24 cellular contexts compared by ENCODE assay signal in the genomic region with DNA sequence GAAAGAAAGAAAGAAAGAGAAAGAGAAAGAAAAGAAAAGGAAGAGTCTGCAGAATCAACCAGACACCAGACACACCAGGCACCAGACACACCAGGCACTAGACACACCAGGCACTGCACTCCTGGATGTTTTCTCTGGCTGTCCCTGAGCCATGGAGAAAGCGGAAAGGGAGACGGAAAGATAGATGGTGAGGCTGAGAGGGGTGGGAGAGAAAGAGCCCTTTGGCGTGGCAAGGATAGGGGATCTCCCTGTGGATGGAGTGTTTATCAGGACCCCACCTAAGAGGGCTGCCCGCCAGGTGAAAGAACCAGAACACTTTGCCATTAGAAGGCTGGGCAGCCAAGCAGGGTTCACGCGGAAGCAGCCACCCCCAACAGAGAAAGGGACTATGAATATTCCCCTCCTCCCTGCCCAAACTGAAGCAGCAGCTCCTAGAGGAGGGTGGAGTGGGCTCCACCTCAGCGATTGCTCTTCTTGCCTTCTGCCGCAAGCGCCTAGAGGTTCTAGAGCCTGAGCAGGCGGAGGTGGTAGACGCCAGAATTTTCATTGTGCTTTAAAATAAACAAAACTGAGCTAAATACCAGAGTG. TPM values are rescaled to one million over a fixed set of nuclear protein-coding genes. Genes with fewer than 3 reads are reported as not detected.
DNase-seq lines count a peak whose midpoint lies in the region; ATAC-seq lines count a peak whose summit lies in the region.
"Had no signal": no experiment of that assay in that cellular context is flagged by ENCODE, and none has a peak within 500 bp of the region (broad histone marks: within the 10 kb centered on the region; RNA-seq: fewer than 3 reads in every experiment).

No MANE protein-coding gene starts in this region.

- no peak overlapping the region for H3K14ac ChIP-seq in neuronal stem cell (ENCODE audit: low read length)

- no peaks in the 10 kb centered on the region for H3K27me3 ChIP-seq in neuronal stem cell (ENCODE audit: control insufficient read depth in 3 of 3, insufficient read depth in 3 of 3, low read depth in 1 of 3, low read length in 3 of 3)
- H3K27me3 ChIP-seq: BLaER1 treated with 17β-estradiol and CSF1 and Interleukin-3, amounts not matched to agents 10 nM and 100 nM; dorsolateral prefrontal cortex; MG63; testis had no signal

- H2BK120ac ChIP-seq in neuronal stem cell (ENCODE audit: low read depth, low read length), result no peak overlapping the region

- H3K4me3 Mint-ChIP-seq in T-cell, result no peak overlapping the region
- H3K4me3 Mint-ChIP-seq in central memory CD8-positive, alpha-beta T cell, result no peak overlapping the region
- H3K4me3 Mint-ChIP-seq: activated CD8-positive, alpha-beta memory T cell treated with anti-CD3 and anti-CD28 coated beads, Interleukin-2, amount 10 ng/mL, durations not matched to agents 7 days and 5 days; activated naive CD8-positive, alpha-beta T cell; activated T-helper 1 cell treated with anti-CD3 and anti-CD28 coated beads, Interleukin-12 subunit alpha, Interleukin-12 subunit beta, Interleukin-2, Interleukin-4 antibody, amounts not matched to agents 30 ng/mL and 10 ng/mL and 1 ng/mL, durations not matched to agents 14 hours and 24 hours and 36 hours; stimulated activated memory B cell treated with anti-CD40 and anti-IgM and Interleukin-4, amounts not matched to agents 10 μg/mL and 1 μg/mL and 100 μg/mL, for 72 hours had no signal

- no CpG with 5 or more reads among the region's 11 CpGs for WGBS in neuronal stem cell (ENCODE audit: extremely low coverage in 2 of 2, insufficient read length in 2 of 2, insufficient replicate concordance in 1 of 2), 2 donors

- CTCF ChIA-PET in T-cell (lab: Charles Lee), result interaction anchor here in 1 of 2 donors (0.6 to 0.8 kb wide), 2 partner anchors 8 to 125 kb away, joined by 3 read pairs; no protein-coding TSS in a partner anchor

- H3K4me1 Mint-ChIP-seq in T-cell, result peaks cover 18 to 38% (median 23%) of the 10 kb centered on the region in 3 donors
- H3K4me1 Mint-ChIP-seq in central memory CD8-positive, alpha-beta T cell, result peaks cover 51% of the 10 kb centered on the region
- H3K4me1 Mint-ChIP-seq: stimulated activated memory B cell treated with anti-CD40 and anti-IgM and Interleukin-4, amounts not matched to agents 10 μg/mL and 1 μg/mL and 100 μg/mL, for 72 hours had no signal

- no peaks in the 10 kb centered on the region for H3K9me3 Mint-ChIP-seq in T-cell
- H3K9me3 Mint-ChIP-seq in central memory CD8-positive, alpha-beta T cell, result peaks cover 4% of the 10 kb centered on the region
- H3K9me3 Mint-ChIP-seq: activated T-helper 1 cell treated with anti-CD3 and anti-CD28 coated beads, Interleukin-12 subunit alpha, Interleukin-12 subunit beta, Interleukin-2, Interleukin-4 antibody, amounts not matched to agents 30 ng/mL and 10 ng/mL and 1 ng/mL, durations not matched to agents 14 hours and 24 hours and 36 hours; stimulated activated memory B cell treated with anti-CD40 and anti-IgM and Interleukin-4, amounts not matched to agents 10 μg/mL and 1 μg/mL and 100 μg/mL, for 72 hours had no signal

- H3K4me3 ChIP-seq in neuronal stem cell (ENCODE audit: low read length in 2 of 2), result no peak overlapping the region
- H3K4me3 ChIP-seq: BLaER1 treated with 17β-estradiol and CSF1 and Interleukin-3, amounts not matched to agents 10 nM and 100 nM; dorsolateral prefrontal cortex; MG63; skin epidermis; testis had no signal

- POLR2A ChIA-PET in T-cell (lab: Charles Lee), result interaction anchor here (0.5 to 1.1 kb wide), 2 partner anchors 25 to 87 kb away, joined by 3 read pairs; no protein-coding TSS in a partner anchor

- peak overlapping the region; percentile 25 for H2AK5ac ChIP-seq in neuronal stem cell (ENCODE audit: low read depth, low read length)

- no peak overlapping the region for H2BK15ac ChIP-seq in neuronal stem cell (ENCODE audit: low read length)

- H3K79me1 ChIP-seq in neuronal stem cell (ENCODE audit: low read depth, low read length), result no peaks in the 10 kb centered on the region

- no peak for ATAC-seq in T-cell (replicated peaks in 1 of 4)
- ATAC-seq in central memory CD8-positive, alpha-beta T cell (replicated peaks; ENCODE audit: extremely low read depth, poor library complexity, severe bottlenecking), result peak; percentile 37
- ATAC-seq: SK-N-SH treated with all-trans-retinoic acid at 6 μM for 48 hours; stimulated activated memory B cell treated with anti-CD40 and anti-IgM and Interleukin-4, amounts not matched to agents 10 μg/mL and 1 μg/mL and 100 μg/mL, for 72 hours had no signal

- no peak overlapping the region for H2BK5ac ChIP-seq in neuronal stem cell (ENCODE audit: low read length)

- H3K18ac ChIP-seq in neuronal stem cell (ENCODE audit: low read length), result peak overlapping the region; percentile 78

- no peak overlapping the region for H3K9ac ChIP-seq in neuronal stem cell (ENCODE audit: low read depth, low read length, poor library complexity)
- H3K9ac ChIP-seq: BLaER1 treated with 17β-estradiol and CSF1 and Interleukin-3, amounts not matched to agents 10 nM and 100 nM had no signal

- H3K4me2 ChIP-seq in neuronal stem cell (ENCODE audit: insufficient read depth, low read length, poor library complexity, severe bottlenecking), result no peak overlapping the region

- H3K9me3 ChIP-seq in neuronal stem cell (replicated peaks in 1 of 2; ENCODE audit: control insufficient read depth in 2 of 2, insufficient read depth in 1 of 2, low read depth in 1 of 2, low read length in 2 of 2), result peaks cover 0 to 4% of the 10 kb centered on the region in 2 donors
- H3K9me3 ChIP-seq: BLaER1 treated with 17β-estradiol and CSF1 and Interleukin-3, amounts not matched to agents 10 nM and 100 nM; MG63; testis had no signal

- H4K91ac ChIP-seq in neuronal stem cell (ENCODE audit: low read depth, low read length, poor library complexity), result no peak overlapping the region

- no peak overlapping the region for H3K27ac ChIP-seq in neuronal stem cell (replicated peaks; ENCODE audit: low read length)
- H3K27ac ChIP-seq: testis had no signal

- DNase-seq in ELF-1 (ENCODE audit: low read depth, low spot score), result peak; percentile 27
- DNase-seq in T-cell, result no peak
- DNase-seq in central memory CD8-positive, alpha-beta T cell (ENCODE audit: low spot score in 2 of 2), result no peak
- DNase-seq in neuronal stem cell (ENCODE audit: low spot score), result no peak
- no peak for DNase-seq in SKM-1 (lab: John Stamatoyannopoulos, UW; ENCODE audit: unreplicated experiment)
- no peak for DNase-seq in cerebellar cortex (ENCODE audit: low spot score)
- no peak for DNase-seq in activated effector memory CD4-positive, alpha-beta T cell treated with Interleukin-2 at 50 U/mL for 16 hours
- DNase-seq: activated CD4-positive, CD25-positive, alpha-beta regulatory T cell treated with anti-CD3 and anti-CD28 coated beads, Interleukin-2, amount 50 U/mL, for 72 hours; central memory CD4-positive, alpha-beta T cell; MG63; NCI-H2029 treated with DMSO at 0.1 percent for 48 hours; NCI-H2227 treated with DMSO at 0.1 percent for 48 hours; stimulated activated CD4-positive, alpha-beta T cell treated with anti-CD3 and anti-CD28 coated beads, Interleukin-2, amount 100 ng/mL, for 48 hours; T1000; testis had no signal

- peaks cover 8% of the 10 kb centered on the region for H3K36me3 Mint-ChIP-seq in T-cell
- peaks cover 2% of the 10 kb centered on the region for H3K36me3 Mint-ChIP-seq in central memory CD8-positive, alpha-beta T cell (ENCODE audit: insufficient read depth)
- H3K36me3 Mint-ChIP-seq: activated naive CD8-positive, alpha-beta T cell; stimulated activated memory B cell treated with anti-CD40 and anti-IgM and Interleukin-4, amounts not matched to agents 10 μg/mL and 1 μg/mL and 100 μg/mL, for 72 hours had no signal

- H3K23ac ChIP-seq in neuronal stem cell (ENCODE audit: low read depth, low read length, poor library complexity), result no peak overlapping the region

- no peak overlapping the region for H4K8ac ChIP-seq in neuronal stem cell (ENCODE audit: low read depth, low read length)

- H3K27ac Mint-ChIP-seq in T-cell, result peak overlapping the region; percentile 44 to 55
- peak overlapping the region; percentile 98 for H3K27ac Mint-ChIP-seq in central memory CD8-positive, alpha-beta T cell (ENCODE audit: low read depth)
- H3K27ac Mint-ChIP-seq: activated CD8-positive, alpha-beta memory T cell treated with anti-CD3 and anti-CD28 coated beads, Interleukin-2, amount 10 ng/mL, durations not matched to agents 7 days and 5 days; activated naive CD8-positive, alpha-beta T cell; activated T-helper 1 cell treated with anti-CD3 and anti-CD28 coated beads, Interleukin-12 subunit alpha, Interleukin-12 subunit beta, Interleukin-2, Interleukin-4 antibody, amounts not matched to agents 30 ng/mL and 10 ng/mL and 1 ng/mL, durations not matched to agents 14 hours and 24 hours and 36 hours; stimulated activated memory B cell treated with anti-CD40 and anti-IgM and Interleukin-4, amounts not matched to agents 10 μg/mL and 1 μg/mL and 100 μg/mL, for 72 hours had no signal

- H3K4me1 ChIP-seq in neuronal stem cell (ENCODE audit: control insufficient read depth in 2 of 2, insufficient read depth in 1 of 2, low read depth in 1 of 2, low read length in 2 of 2), result peaks cover 5 to 6% of the 10 kb centered on the region in 2 donors
- H3K4me1 ChIP-seq: testis had no signal

- H3K4ac ChIP-seq in neuronal stem cell (ENCODE audit: low read length), result no peak overlapping the region

- H2AFZ ChIP-seq in neuronal stem cell (ENCODE audit: low read length), result no peak overlapping the region

- peaks cover 0 to 20% of the 10 kb centered on the region in 2 donors for H3K36me3 ChIP-seq in neuronal stem cell (replicated peaks in 1 of 2; ENCODE audit: control insufficient read depth in 2 of 2, insufficient read depth in 2 of 2, low read length in 2 of 2)
- H3K36me3 ChIP-seq: BLaER1 treated with 17β-estradiol and CSF1 and Interleukin-3, amounts not matched to agents 10 nM and 100 nM; MG63 had no signal

- no peaks in the 10 kb centered on the region for H3K27me3 Mint-ChIP-seq in T-cell
- no peaks in the 10 kb centered on the region for H3K27me3 Mint-ChIP-seq in central memory CD8-positive, alpha-beta T cell
- H3K27me3 Mint-ChIP-seq: activated CD8-positive, alpha-beta memory T cell treated with anti-CD3 and anti-CD28 coated beads, Interleukin-2, amount 10 ng/mL, durations not matched to agents 7 days and 5 days had no signal

- no peak overlapping the region for H2BK12ac ChIP-seq in neuronal stem cell (ENCODE audit: low read length)

RNA-seq across cellular contexts. Expression of a gene that starts 13.4 kb away (rescaled TPM):
- 10 to 100 TPM; 10.8 to 19.8 (median 15.2) TPM for total RNA-seq in T-cell
- polyA plus RNA-seq in neuronal stem cell (2013, experiment 1 of 2), result 8.4 TPM
- polyA plus RNA-seq in neuronal stem cell (2013, experiment 2 of 2), result 9.0 TPM
- total RNA-seq: OCI-LY7 had no signal
